Comparison of ENCODE assay signal across 30 cellular contexts in genomic region chr7:28977881-28978280, GRCh38. TPM values are rescaled to one million over a fixed set of nuclear protein-coding genes. Genes with fewer than 3 reads are reported as not detected.
"Had no signal": no experiment of that assay in that cellular context is flagged by ENCODE, and none has a peak within 500 bp of the region (broad histone marks: within the 10 kb centered on the region; RNA-seq: fewer than 3 reads in every experiment).

No MANE protein-coding gene starts in this region.

- ATAC-seq: activated CD4-positive, CD25-positive, alpha-beta regulatory T cell treated with anti-CD3 and anti-CD28 coated beads, Interleukin-2, amount 50 U/mL, for 24 hours; activated CD8-positive, alpha-beta memory T cell treated with anti-CD3 and anti-CD28 coated beads, Interleukin-2, amount 10 ng/mL, durations not matched to agents 7 days and 5 days; activated CD8-positive, alpha-beta T cell treated with anti-CD3 and anti-CD28 coated beads, Interleukin-2, amount 10 ng/mL, durations not matched to agents 7 days and 5 days; activated naive CD8-positive, alpha-beta T cell treated with anti-CD3 and anti-CD28 coated beads, Interleukin-2, amount 50 U/mL, for 24 hours; body of pancreas; effector memory CD8-positive, alpha-beta T cell; T-helper 17 cell had no signal

- H3K4me1 ChIP-seq: adrenal gland, body of pancreas had no signal

- H3K27ac ChIP-seq: adrenal gland, body of pancreas, esophagus squamous epithelium, WERI-Rb-1 had no signal

- DNase-seq: activated B cell treated with CpG ODN at 0.5 μM for 24 hours; activated CD4-positive, alpha-beta memory T cell treated with anti-CD3 and anti-CD28 coated beads for 36 hours; activated CD4-positive, alpha-beta T cell treated with anti-CD3 and anti-CD28 coated beads for 48 hours; activated CD8-positive, alpha-beta memory T cell treated with anti-CD3 and anti-CD28 coated beads, Interleukin-2, amount 10 ng/mL, durations not matched to agents 7 days and 5 days; activated CD8-positive, alpha-beta memory T cell treated with anti-CD3 and anti-CD28 coated beads, Interleukin-2, amount 50 U/mL, for 4 hours; activated CD8-positive, alpha-beta T cell treated with anti-CD3 and anti-CD28 coated beads, Interleukin-2, amount 10 ng/mL, durations not matched to agents 7 days and 5 days; activated effector memory CD4-positive, alpha-beta T cell treated with anti-CD3 and anti-CD28 coated beads, Interleukin-2, amount 50 U/mL, for 16 hours; activated naive CD4-positive, alpha-beta T cell treated with anti-CD3 and anti-CD28 coated beads for 36 hours; activated naive CD8-positive, alpha-beta T cell treated with anti-CD3 and anti-CD28 coated beads for 36 hours; activated naive CD8-positive, alpha-beta T cell treated with anti-CD3 and anti-CD28 coated beads, Interleukin-2, amount 50 U/mL, for 24 hours; activated T-cell treated with anti-CD3 and anti-CD28 coated beads, Interleukin-2, amount 50 U/mL, for 1 hour; activated T-cell treated with anti-CD3 and anti-CD28 coated beads, Interleukin-2, amount 50 U/mL, for 48 hours; adrenal gland; amygdala; aorta; body of pancreas; cortex of kidney; dermis blood vessel endothelial cell; effector CD4-positive, alpha-beta T cell; effector memory CD8-positive, alpha-beta T cell; erythroblast; esophagus squamous epithelium; foreskin fibroblast; T-helper 1 cell; T-helper 17 cell; T1000; WERI-Rb-1 had no signal

- H3K27me3 ChIP-seq: adrenal gland, body of pancreas, esophagus squamous epithelium had no signal

- H3K36me3 ChIP-seq: adrenal gland, esophagus squamous epithelium, WERI-Rb-1 had no signal

- H3K4me3 ChIP-seq: adrenal gland, body of pancreas, esophagus squamous epithelium had no signal

RNA-seq across cellular contexts. Expression of gene TRIL, which starts 19.8 kb away (rescaled TPM):
- total RNA-seq: activated B cell treated with CpG ODN at 0.5 μM for 24 hours; activated CD4-positive, alpha-beta memory T cell treated with anti-CD3 and anti-CD28 coated beads for 36 hours; activated CD8-positive, alpha-beta memory T cell treated with anti-CD3 and anti-CD28 coated beads for 36 hours; activated CD8-positive, alpha-beta T cell treated with anti-CD3 and anti-CD28 coated beads, Interleukin-2, amount 10 ng/mL, durations not matched to agents 7 days and 5 days; activated naive CD4-positive, alpha-beta T cell treated with anti-CD3 and anti-CD28 coated beads for 36 hours; activated naive CD8-positive, alpha-beta T cell treated with anti-CD3 and anti-CD28 coated beads for 36 hours; activated T-helper 2 cell treated with anti-CD3 and anti-CD28 coated beads, Interferon-gamma antibody, Interleukin-2, Interleukin-4, amounts not matched to agents 10 μg/mL and 5 μg/mL and 100 μg/mL, durations not matched to agents 14 hours and 24 hours and 36 hours; T-helper 17 cell had no signal
